Comparison of ENCODE assay signal across 14 cellular contexts in the genomic region with DNA sequence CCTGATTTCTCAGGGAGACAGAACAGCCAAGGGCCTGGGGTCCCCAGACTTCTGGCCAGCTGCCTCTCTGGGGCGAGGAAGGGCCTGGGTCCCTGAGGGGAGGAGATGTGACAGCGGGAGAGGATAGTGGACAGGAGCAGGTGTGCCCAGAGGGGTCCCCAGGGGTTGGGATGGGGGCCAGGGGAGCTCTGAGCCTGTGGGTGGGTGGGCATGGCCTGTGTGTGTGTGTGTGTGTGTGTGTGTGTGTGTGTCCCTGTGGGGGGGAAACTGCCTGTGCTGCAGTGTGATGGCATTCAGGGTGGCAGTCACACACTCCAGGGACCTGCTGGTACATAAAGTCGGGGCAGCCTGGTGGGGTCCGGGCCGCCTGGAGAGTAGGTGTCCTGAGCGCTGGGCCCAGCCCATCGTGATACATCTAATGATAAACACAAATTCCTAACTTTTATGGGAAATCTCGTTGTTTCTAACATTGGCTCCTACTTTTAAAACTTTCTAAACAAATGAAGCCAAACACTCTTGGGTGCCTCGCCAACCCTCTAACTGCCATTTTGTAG. TPM values are rescaled to one million over a fixed set of nuclear protein-coding genes. Genes with fewer than 3 reads are reported as not detected.
DNase-seq lines count a peak whose midpoint lies in the region; ATAC-seq and TF ChIP-seq lines count a peak whose summit lies in the region.
"Had no signal": no experiment of that assay in that cellular context is flagged by ENCODE, and none has a peak within 500 bp of the region (broad histone marks: within the 10 kb centered on the region; RNA-seq: fewer than 3 reads in every experiment).

No MANE protein-coding gene starts in this region.

- CTCF ChIA-PET in Caco-2 (lab: Charles Lee): interaction anchor here (0.5 to 1.9 kb wide), 2 partner anchors 25 to 39 kb away, joined by 5 to 7 read pairs; no protein-coding TSS in a partner anchor

- DNase-seq in Caco-2 (no peak), astrocyte of the spinal cord (ENCODE audit: low read depth, low spot score) (no peak), sigmoid colon (no peak), NCI-H2029 treated with DMSO at 0.1 percent for 48 hours (lab: John Stamatoyannopoulos, UW) (no peak), posterior vena cava (ENCODE audit: low spot score) (no peak), SIG-M5 treated with dmso at 0.1 percent for 504 hours (lab: John Stamatoyannopoulos, UW; ENCODE audit: unreplicated experiment) (no peak), SW480 (ENCODE audit: low spot score) (no peak)
- DNase-seq: activated CD8-positive, alpha-beta memory T cell treated with anti-CD3 and anti-CD28 coated beads for 24 hours; NCI-H2081 treated with DMSO at 0.1 percent for 48 hours; NCI-H82 had no signal

- no peak for TF ChIP-seq POLR2A in gastroesophageal sphincter (IDR thresholded peaks at IDR 0.05)
- no peak for TF ChIP-seq POLR2A in sigmoid colon (IDR thresholded peaks at IDR 0.05)

- no peak for ATAC-seq in gastroesophageal sphincter

- no peaks in the 10 kb centered on the region for H3K9me3 Mint-ChIP-seq in Caco-2 (ENCODE audit: unreplicated experiment)

- TF ChIP-seq CTCF in Caco-2 (IDR thresholded peaks at IDR 0.05; ENCODE audit: insufficient read depth in 1 of 2, low read depth in 1 of 2, low read length in 1 of 2, severe bottlenecking in 1 of 2, unreplicated experiment in 1 of 2) (no peak), astrocyte of the spinal cord (IDR thresholded peaks at IDR 0.05; ENCODE audit: low read depth, low read length) (no peak), gastroesophageal sphincter (IDR thresholded peaks at IDR 0.05) (no peak), sigmoid colon (IDR thresholded peaks at IDR 0.05) (no peak)

- H3K4me1 ChIP-seq in Caco-2 (peaks cover 25% of the 10 kb centered on the region), gastroesophageal sphincter (peaks cover 0 to 23% (median 7%) of the 10 kb centered on the region in 3 donors), sigmoid colon (peaks cover 0 to 14% (median 12%) of the 10 kb centered on the region in 4 donors)
- H3K4me1 ChIP-seq: HAP-1 had no signal

- H3K27ac Mint-ChIP-seq in Caco-2 (ENCODE audit: unreplicated experiment): peak overlapping the region; percentile 85

- POLR2A ChIA-PET in Caco-2 (lab: Charles Lee): interaction anchor here (0.5 to 0.6 kb wide), 2 partner anchors 24 to 370 kb away, joined by 6 to 9 read pairs; no protein-coding TSS in a partner anchor

- peak overlapping the region in 3 of 4 donors; percentile 78 to 84 (median 82) for H3K27ac ChIP-seq in gastroesophageal sphincter
- H3K27ac ChIP-seq in sigmoid colon: peak overlapping the region; percentile 66 to 80 (median 70)
- H3K27ac ChIP-seq: HL-60, SJSA1 had no signal

- TSS peak; percentile 74 for BruUV-seq in Caco-2 (replicated peaks; lab: Mats Ljungman, UMichigan)

- 0 out of 2 replicates have a peak, but pooled peaks cover 2% of the 10 kb centered on the region for H3K36me3 ChIP-seq in Caco-2 (ENCODE audit: control insufficient read depth, insufficient read depth, low read length)
- peaks cover 0 to 25% of the 10 kb centered on the region in 2 donors for H3K36me3 ChIP-seq in gastroesophageal sphincter
- no peaks in the 10 kb centered on the region for H3K36me3 ChIP-seq in sigmoid colon
- H3K36me3 ChIP-seq: HAP-1, SJSA1 had no signal

- in situ Hi-C loops in astrocyte of the spinal cord (cut with HindIII; ENCODE audit: low sequenced_read_pairs): no loop called here

- intact Hi-C loops in Caco-2 (cut with micrococcal nuclease; ENCODE audit: unreplicated experiment) (no loop called here), sigmoid colon (cut with DNase I) (no loop called here), posterior vena cava (cut with DNase I) (no loop called here)

- peak overlapping the region; percentile 91 for H3K4me3 ChIP-seq in Caco-2 (ENCODE audit: low read depth, low read length)
- H3K4me3 ChIP-seq in astrocyte of the spinal cord (ENCODE audit: low read depth, low read length): peak overlapping the region; percentile 30
- H3K4me3 ChIP-seq in gastroesophageal sphincter: peak overlapping the region in 1 of 2 donors; percentile 58
- peak overlapping the region in 3 of 4 donors; percentile 42 to 53 (median 48) for H3K4me3 ChIP-seq in sigmoid colon
- H3K4me3 ChIP-seq: HAP-1, SJSA1 had no signal

- H3K4me1 Mint-ChIP-seq in Caco-2 (ENCODE audit: low read depth, unreplicated experiment): peaks cover 19% of the 10 kb centered on the region

- H3K4me3 Mint-ChIP-seq in Caco-2 (ENCODE audit: unreplicated experiment): peak overlapping the region; percentile 86

- 78 to 82% methylated on average over 6 to 9 of the region's 9 CpGs for WGBS in gastroesophageal sphincter (ENCODE audit: low coverage in 1 of 2), 2 donors
- WGBS in sigmoid colon, 2 donors: 22 to 71% methylated on average over 9 of the region's 9 CpGs

- TF ChIP-seq EP300 in gastroesophageal sphincter (IDR thresholded peaks at IDR 0.05) (no peak), sigmoid colon (IDR thresholded peaks at IDR 0.05) (no peak)

- no peaks in the 10 kb centered on the region for H3K27me3 Mint-ChIP-seq in Caco-2 (ENCODE audit: insufficient read depth, unreplicated experiment)

- peaks cover 22% of the 10 kb centered on the region for H3K36me3 Mint-ChIP-seq in Caco-2 (ENCODE audit: insufficient read depth, unreplicated experiment)

- H3K27me3 ChIP-seq in Caco-2 (replicated peaks; ENCODE audit: control insufficient read depth, insufficient read depth, low read length) (no peaks in the 10 kb centered on the region), gastroesophageal sphincter (peaks cover 83% of the 10 kb centered on the region), sigmoid colon (peaks cover 13 to 58% (median 36%) of the 10 kb centered on the region in 3 donors)

- H3K9me3 ChIP-seq in Caco-2: no peaks in the 10 kb centered on the region
- no peaks in the 10 kb centered on the region for H3K9me3 ChIP-seq in gastroesophageal sphincter
- H3K9me3 ChIP-seq in sigmoid colon: no peaks in the 10 kb centered on the region
- H3K9me3 ChIP-seq: HAP-1 had no signal

RNA-seq across cellular contexts. Expression of a gene that starts 1.4 kb away (rescaled TPM):
- total RNA-seq in Caco-2 (2022) (50.8 and 55.4 TPM in 2 replicates), gastroesophageal sphincter (10 to 100 TPM; 31.1 to 66.3 (median 41.8) TPM), sigmoid colon (10 to 100 TPM; 15.1 to 43.2 (median 23.1) TPM), posterior vena cava (10 to 100 TPM; 39.4 to 46.6 TPM)
- 100 to 1,000 TPM in 1 of 3 donors, 10 to 100 TPM in 2; 17.8 to 116 (median 25.8) TPM for polyA plus RNA-seq in sigmoid colon
- total RNA-seq: SJSA1 had no signal

RNA-seq across cellular contexts. Expression of a gene that starts 42.4 kb away (rescaled TPM):
- 41.1 and 45.0 TPM in 2 replicates for total RNA-seq in Caco-2 (2022)
- total RNA-seq in gastroesophageal sphincter: 10 to 100 TPM; 13.7 to 23.2 (median 20.4) TPM
- total RNA-seq in sigmoid colon: 10 to 100 TPM; 17.2 to 24.6 (median 20.3) TPM
- polyA plus RNA-seq in sigmoid colon: 10 to 100 TPM; 14.3 to 28.2 (median 14.4) TPM
- 10 to 100 TPM; 21.0 to 27.6 TPM for total RNA-seq in posterior vena cava

RNA-seq across cellular contexts. Expression of a gene that starts 55.5 kb away (rescaled TPM):
- total RNA-seq in Caco-2 (2022) (119 and 126 TPM in 2 replicates), gastroesophageal sphincter (10 to 100 TPM; 68.2 to 87.2 (median 77.2) TPM), sigmoid colon (10 to 100 TPM; 53.5 to 96.9 (median 63.6) TPM), posterior vena cava (10 to 100 TPM; 56.7 to 66.1 TPM)
- polyA plus RNA-seq in sigmoid colon: 10 to 100 TPM; 53.2 to 69.3 (median 57.7) TPM

RNA-seq across cellular contexts. Expression of a gene that starts 55.7 kb away (rescaled TPM):
- total RNA-seq in Caco-2 (2022): 67.0 and 67.7 TPM in 2 replicates
- 10 to 100 TPM in 3 of 4 donors, 1 to 10 TPM in 1; 6.4 to 15.1 (median 13.6) TPM for total RNA-seq in gastroesophageal sphincter
- 10 to 100 TPM in 3 of 4 donors, 1 to 10 TPM in 1; 5.1 to 11.6 (median 11.3) TPM for total RNA-seq in sigmoid colon
- 10 to 100 TPM in 2 of 3 donors, 1 to 10 TPM in 1; 9.0 to 30.1 (median 10.2) TPM for polyA plus RNA-seq in sigmoid colon
- total RNA-seq in posterior vena cava: 10 to 100 TPM; 14.5 to 14.8 TPM
